8 cellular contexts compared by ENCODE assay signal in genomic region chr4:147943159-147943638, GRCh38.
DNase-seq lines count a peak whose midpoint lies in the region; ATAC-seq and TF ChIP-seq lines count a peak whose summit lies in the region.

No MANE protein-coding gene starts in this region.

- H3K4me2 ChIP-seq in hepatocyte = no peak overlapping the region

- no peaks in the 10 kb centered on the region for H3K79me2 ChIP-seq in hepatocyte

- 90 to 95% methylated on average over 3 of the region's 3 CpGs for WGBS in lower leg skin, 2 donors
- WGBS in hepatocyte (ENCODE audit: low lambda C conversion rate, missing lambda C conversion rate) = 96% methylated on average over 3 of the region's 3 CpGs

- peak overlapping the region; percentile 59 to 80 (median 73) for H3K4me3 Mint-ChIP-seq in immature natural killer cell

- ATAC-seq in GM18508 (IDR thresholded peaks at IDR 0.05; ENCODE audit: insufficient read depth, unreplicated experiment) = peak; percentile 91
- ATAC-seq in GM21515 (IDR thresholded peaks at IDR 0.05; ENCODE audit: unreplicated experiment) = peak; percentile 93
- ATAC-seq in HG03460 (IDR thresholded peaks at IDR 0.05; ENCODE audit: unreplicated experiment) = peak; percentile 96

- H3K27ac ChIP-seq in hepatocyte = no peak overlapping the region

- H3K4me3 ChIP-seq in lower leg skin (ENCODE audit: low read depth, poor library complexity, severe bottlenecking) (no peak overlapping the region), hepatocyte (no peak overlapping the region)

- no peaks in the 10 kb centered on the region for H3K36me3 ChIP-seq in hepatocyte (replicated peaks; ENCODE audit: insufficient read depth, low read depth)

- DNase-seq in immature natural killer cell = peak; percentile 53 to 71 (median 67)
- DNase-seq in DMS 273 (lab: John Stamatoyannopoulos, UW; ENCODE audit: unreplicated experiment) = no peak
- DNase-seq in lower leg skin (ENCODE audit: low spot score in 2 of 2) = no peak
- no peak for DNase-seq in epidermal melanocyte (ENCODE audit: insufficient read length, low spot score)
- no peak for DNase-seq in hepatocyte (ENCODE audit: low spot score)

- peaks cover 11% of the 10 kb centered on the region for H3K4me1 ChIP-seq in hepatocyte (ENCODE audit: insufficient read depth)

- intact Hi-C loops in lower leg skin (cut with DNase I; ENCODE audit: low total_unique reads) = no loop called here

- TF ChIP-seq POLR2A in lower leg skin (IDR thresholded peaks at IDR 0.05) = no peak

- TF ChIP-seq CTCF in lower leg skin (IDR thresholded peaks at IDR 0.05) (no peak), hepatocyte (IDR thresholded peaks at IDR 0.05; ENCODE audit: poor library complexity) (no peak)

- H3K9me2 ChIP-seq in hepatocyte (replicated peaks; ENCODE audit: insufficient read depth) = no peaks in the 10 kb centered on the region

- no peak overlapping the region for H2AFZ ChIP-seq in hepatocyte

- H3K27me3 ChIP-seq in hepatocyte = no peaks in the 10 kb centered on the region

- peaks cover 0 to 4% (median 3%) of the 10 kb centered on the region in 3 donors for H3K27me3 Mint-ChIP-seq in immature natural killer cell (ENCODE audit: low read depth in 3 of 3)

- peaks cover 45 to 62% of the 10 kb centered on the region in 2 donors for H3K4me1 Mint-ChIP-seq in immature natural killer cell

- H3K9me3 Mint-ChIP-seq in immature natural killer cell = no peaks in the 10 kb centered on the region

- H4K20me1 ChIP-seq in hepatocyte (ENCODE audit: insufficient read depth, poor library complexity, severe bottlenecking) = no peaks in the 10 kb centered on the region

- no peaks in the 10 kb centered on the region for H3K9me3 ChIP-seq in hepatocyte (ENCODE audit: low read depth)

- peaks cover 0 to 15% (median 11%) of the 10 kb centered on the region in 3 donors for H3K36me3 Mint-ChIP-seq in immature natural killer cell

- peak overlapping the region; percentile 11 to 89 (median 64) for H3K27ac Mint-ChIP-seq in immature natural killer cell

Comparison
In these comparisons a context has a peak if more than half of its experiments do, and no peak if none do; other contexts are left out.
1. DNase-seq: peak in immature natural killer cell (3 of 3); none in DMS 273 (single experiment), lower leg skin (0 of 2), epidermal melanocyte (single experiment) and hepatocyte (single experiment).
2. Peak in every context shown above with its lines, with median percentiles within 50 percentile points of each other: ATAC-seq.